Comparison of ENCODE assay signal across 8 cellular contexts in the genomic region with DNA sequence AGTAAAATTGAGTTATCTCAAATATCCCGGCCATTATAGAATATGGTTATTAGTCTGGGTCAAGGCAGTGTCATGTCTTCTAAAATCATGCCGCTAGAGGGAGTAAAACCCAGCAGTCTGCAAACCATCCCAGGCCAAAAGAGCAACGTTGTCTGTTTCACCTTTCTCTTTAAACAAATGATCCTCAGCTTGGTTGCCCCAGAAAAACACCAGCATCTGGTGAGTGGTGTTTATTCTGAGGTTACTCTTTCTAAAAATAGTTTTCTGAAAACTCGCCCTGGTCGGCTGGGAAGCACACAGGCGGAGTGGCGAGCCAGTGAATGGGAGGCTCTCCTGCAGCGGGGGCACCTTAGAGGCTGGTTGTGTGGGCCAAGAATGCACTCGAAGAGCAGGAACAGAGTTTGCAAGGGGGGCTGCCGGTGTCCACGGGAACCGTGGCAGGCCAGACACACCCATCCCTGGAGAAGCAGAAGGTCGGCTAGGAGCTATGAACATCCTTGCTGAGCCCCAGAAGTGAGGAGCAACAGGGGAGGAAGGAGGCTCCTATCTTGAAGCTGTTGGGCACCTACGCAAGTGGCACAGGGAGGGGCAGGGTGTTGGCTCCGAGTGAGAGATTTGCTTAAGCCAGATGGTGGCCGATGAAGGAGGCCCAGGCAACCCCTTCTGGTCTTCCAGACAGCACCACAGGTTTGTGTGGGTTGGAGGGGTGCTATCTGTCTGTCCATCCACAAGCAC.
DNase-seq lines count a peak whose midpoint lies in the region; ATAC-seq and TF ChIP-seq lines count a peak whose summit lies in the region.

No MANE protein-coding gene starts in this region.

- H3K4me1 ChIP-seq in ascending aorta (peaks cover 7 to 34% of the 10 kb centered on the region in 2 donors), skeletal muscle tissue (ENCODE audit: control insufficient read depth in 3 of 3, insufficient read depth in 3 of 3, low read length in 3 of 3) (peaks cover 12 to 16% (median 13%) of the 10 kb centered on the region in 3 donors)

- peak overlapping the region in 1 of 2 donors; percentile 39 for H3K4me3 ChIP-seq in ascending aorta
- H3K4me3 ChIP-seq in skeletal muscle tissue (ENCODE audit: low read length in 3 of 3), result peak overlapping the region; percentile 34 to 61 (median 56)

- ATAC-seq in HG02571 (IDR thresholded peaks at IDR 0.05; ENCODE audit: unreplicated experiment) (peak; percentile 72), T-helper 17 cell (peak; percentile 79)

- intact Hi-C loops in ascending aorta (cut with DNase I), result loop anchor here (1.0 to 5.0 kb wide), 8 partner anchors 83 to 541 kb away; no protein-coding TSS in a partner anchor

- H3K27ac ChIP-seq in ascending aorta (peak overlapping the region in 1 of 2 donors; percentile 36), skeletal muscle tissue (ENCODE audit: low read depth, low read length) (peak overlapping the region; percentile 26)

- peak; percentile 81 to 89 (median 87) for TF ChIP-seq CTCF in ascending aorta (IDR thresholded peaks at IDR 0.05)

- H3K4me1 Mint-ChIP-seq in T-helper 17 cell, result peaks cover 79% of the 10 kb centered on the region

- peak overlapping the region; percentile 93 for H3K4me3 Mint-ChIP-seq in T-helper 17 cell

- H3K9me3 ChIP-seq in T-helper 17 cell (ENCODE audit: control insufficient read depth, low read length, poor library complexity, severe bottlenecking) (no peaks in the 10 kb centered on the region), ascending aorta (no peaks in the 10 kb centered on the region), skeletal muscle tissue (ENCODE audit: control insufficient read depth in 3 of 3, low read length in 3 of 3) (no peaks in the 10 kb centered on the region)

- H3K27me3 Mint-ChIP-seq in T-helper 17 cell, result no peaks in the 10 kb centered on the region

- H3K36me3 ChIP-seq in ascending aorta, result no peaks in the 10 kb centered on the region
- no peaks in the 10 kb centered on the region for H3K36me3 ChIP-seq in skeletal muscle tissue (ENCODE audit: control insufficient read depth in 3 of 3, insufficient read depth in 3 of 3, low read length in 3 of 3)

- H3K27me3 ChIP-seq in ascending aorta (no peaks in the 10 kb centered on the region), skeletal muscle tissue (ENCODE audit: control insufficient read depth in 3 of 3, insufficient read depth in 3 of 3, low read length in 3 of 3) (no peaks in the 10 kb centered on the region)

- peak overlapping the region; percentile 100 for H3K27ac Mint-ChIP-seq in T-helper 17 cell

- peaks cover 7% of the 10 kb centered on the region for H3K36me3 Mint-ChIP-seq in T-helper 17 cell (ENCODE audit: low read depth)

- DNase-seq in NCI-H2171 treated with DMSO at 0.1 percent for 48 hours (lab: John Stamatoyannopoulos, UW) (peak; percentile 6), NCI-H2171 (lab: John Stamatoyannopoulos, UW) (no peak), NAMALWA (ENCODE audit: low spot score) (peak; percentile 95), T-helper 17 cell (peak; percentile 38 to 51 (median 44)), ascending aorta (ENCODE audit: low spot score in 2 of 2) (peak in 1 of 2 donors; percentile 76), hippocampal formation (lab: John Stamatoyannopoulos, UW) (peak; percentile 3 to 51)

- H3K9ac ChIP-seq in skeletal muscle tissue (ENCODE audit: low read depth in 1 of 3, low read length in 3 of 3), result peak overlapping the region; percentile 2 to 60 (median 53)
